In genomic region chr9:40169204-40169603, GRCh38 we compare ENCODE assay signal across 7 cellular contexts.
DNase-seq lines count a peak whose midpoint lies in the region; ATAC-seq lines count a peak whose summit lies in the region.
"Not testable (repeated sequence)": the region's sequence is repeated elsewhere in the genome, so short reads cannot be mapped to it uniquely, and the experiment has no call there.

No MANE protein-coding gene starts in this region.

- intact Hi-C loops in right cardiac atrium (cut with DNase I): not testable (repeated sequence)

- H3K27ac ChIP-seq in right cardiac atrium (ENCODE audit: low read length): not testable (repeated sequence)

- no CpG with 5 or more reads among the region's 1 CpG for WGBS in right cardiac atrium

- DNase-seq in right cardiac atrium: not testable (repeated sequence)

- H3K9me3 ChIP-seq in right cardiac atrium (ENCODE audit: control insufficient read depth, low read length): not testable (repeated sequence)

- H3K4me3 ChIP-seq in right cardiac atrium (ENCODE audit: low read length): not testable (repeated sequence)

- ATAC-seq in GM18858 (IDR thresholded peaks at IDR 0.05; ENCODE audit: unreplicated experiment) (peak; percentile 71), GM19395 (IDR thresholded peaks at IDR 0.05; ENCODE audit: unreplicated experiment) (peak; percentile 76), GM21825 (IDR thresholded peaks at IDR 0.05; ENCODE audit: unreplicated experiment) (peak; percentile 70), HG02884 (IDR thresholded peaks at IDR 0.05; ENCODE audit: unreplicated experiment) (peak; percentile 80), HG03342 (IDR thresholded peaks at IDR 0.05; ENCODE audit: unreplicated experiment) (peak; percentile 82), SK-N-SH treated with all-trans-retinoic acid at 6 μM for 48 hours (peak; percentile 86), right cardiac atrium (peak; percentile 57 to 66)

- H3K27me3 ChIP-seq in right cardiac atrium (ENCODE audit: control insufficient read depth, insufficient read depth): not testable (repeated sequence)

- H3K4me1 ChIP-seq in right cardiac atrium (ENCODE audit: control insufficient read depth, insufficient read depth, low read length): not testable (repeated sequence)
